ENCODE assay signal across 22 cellular contexts in the genomic region with DNA sequence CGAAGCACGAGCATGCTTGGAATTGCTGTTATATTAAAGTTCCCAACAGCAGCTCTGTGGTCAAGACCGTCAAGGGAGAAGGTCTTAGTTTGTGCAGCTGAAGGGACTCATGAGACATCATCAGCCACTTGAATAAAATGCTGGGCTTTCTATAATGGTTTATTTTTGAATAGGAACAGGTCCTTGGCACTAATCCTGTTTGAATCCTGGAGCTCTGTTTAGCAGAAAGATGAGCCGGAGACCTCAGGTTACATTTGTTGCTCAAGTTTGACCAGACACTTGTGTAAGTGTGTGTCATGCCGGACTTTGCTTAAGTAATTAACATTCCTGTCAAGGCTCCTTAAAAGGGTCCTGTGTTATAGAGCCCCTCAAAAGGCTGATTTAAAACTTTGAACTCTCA.
"Had no signal": no experiment of that assay in that cellular context is flagged by ENCODE, and none has a peak within 500 bp of the region (broad histone marks: within the 10 kb centered on the region; RNA-seq: fewer than 3 reads in every experiment).

No MANE protein-coding gene starts in this region.

- DNase-seq: activated CD4-positive, alpha-beta T cell treated with anti-CD3 and anti-CD28 coated beads for 1 hour; activated CD4-positive, alpha-beta T cell treated with anti-CD3 and anti-CD28 coated beads, Interleukin-2, amount 50 U/mL, for 48 hours; activated naive CD8-positive, alpha-beta T cell treated with anti-CD3 and anti-CD28 coated beads for 36 hours; anterior cingulate cortex; brain microvascular endothelial cell; effector CD8-positive, alpha-beta T cell; foreskin melanocyte; hypothalamus; left ventricle myocardium inferior; naive B cell; right lobe of liver; spleen; stimulated activated CD4-positive, alpha-beta T cell treated with anti-CD3 and anti-CD28 coated beads, Interleukin-4, amount 100 ng/mL, for 4 hours; SW 1271; T-helper 2 cell; upper lobe of right lung; WERI-Rb-1 had no signal

- H3K9ac ChIP-seq: neural progenitor cell had no signal

- H3K4me3 ChIP-seq: left ventricle myocardium inferior, neural progenitor cell, prostate gland, right lobe of liver, spleen, thoracic aorta, upper lobe of right lung had no signal

- H3K36me3 ChIP-seq: brain microvascular endothelial cell, left ventricle myocardium inferior, prostate gland, right lobe of liver, spleen, thoracic aorta, upper lobe of right lung, WERI-Rb-1 had no signal

- H3K27ac ChIP-seq: brain microvascular endothelial cell, left ventricle myocardium inferior, neural progenitor cell, prostate gland, right lobe of liver, spleen, thoracic aorta, upper lobe of right lung, WERI-Rb-1 had no signal

- H3K27me3 ChIP-seq: brain microvascular endothelial cell, neural progenitor cell, right lobe of liver, spleen, upper lobe of right lung had no signal

- H3K4me2 ChIP-seq: neural progenitor cell had no signal

- H3K4me1 ChIP-seq: neural progenitor cell, prostate gland, right lobe of liver, upper lobe of right lung had no signal

- ATAC-seq: esophagus mucosa; right lobe of liver; stimulated activated memory B cell treated with anti-CD40 and anti-IgM and Interleukin-4, amounts not matched to agents 10 μg/mL and 1 μg/mL and 100 μg/mL, for 72 hours; upper lobe of right lung had no signal

- H3K9me3 ChIP-seq: prostate gland, right lobe of liver, thoracic aorta, upper lobe of right lung had no signal

- H2AFZ ChIP-seq: neural progenitor cell had no signal
